ENCODE assay signal across 8 cellular contexts in genomic region chr10:49761789-49762565, GRCh38. TPM values are rescaled to one million over a fixed set of nuclear protein-coding genes. Genes with fewer than 3 reads are reported as not detected.
A peak's percentile ranks its signal among the peaks of the same experiment; 100 is the strongest.
DNase-seq lines count a peak whose midpoint lies in the region; ATAC-seq and TF ChIP-seq lines count a peak whose summit lies in the region.

TSS of gene OGDHL (minus strand) at chr10:49762323. CDS start at chr10:49758592, 3,731 bp downstream.

- no peaks in the 10 kb centered on the region for H3K9me3 ChIP-seq in ovary
- H3K9me3 ChIP-seq in aorta (ENCODE audit: control insufficient read depth, low read length): no peaks in the 10 kb centered on the region

- H3K4me1 ChIP-seq in ovary (ENCODE audit: insufficient read depth) (peaks cover 5% of the 10 kb centered on the region), aorta (ENCODE audit: control insufficient read depth in 1 of 2, insufficient read depth in 2 of 2, low read length in 2 of 2) (no peaks in the 10 kb centered on the region)

- peaks cover 7% of the 10 kb centered on the region for H3K4me1 Mint-ChIP-seq in activated naive CD8-positive, alpha-beta T cell (ENCODE audit: low read depth)
- peaks cover 21% of the 10 kb centered on the region for H3K4me1 Mint-ChIP-seq in glutamatergic neuron (ENCODE audit: low read depth, unreplicated experiment)

- H3K27me3 ChIP-seq in ovary (no peaks in the 10 kb centered on the region), aorta (ENCODE audit: control insufficient read depth in 1 of 2, insufficient read depth in 2 of 2, low read length in 1 of 2) (no peaks in the 10 kb centered on the region)

- H3K9me3 Mint-ChIP-seq in activated naive CD8-positive, alpha-beta T cell (ENCODE audit: low read depth): peaks cover 8% of the 10 kb centered on the region
- peaks cover 6% of the 10 kb centered on the region for H3K9me3 Mint-ChIP-seq in glutamatergic neuron (ENCODE audit: unreplicated experiment)

- H3K4me3 Mint-ChIP-seq in activated naive CD8-positive, alpha-beta T cell: peak within 1 kb of the TSS; percentile 71
- peak within 1 kb of the TSS; percentile 66 for H3K4me3 Mint-ChIP-seq in glutamatergic neuron (ENCODE audit: unreplicated experiment)

- no peak within 1 kb of the TSS for H3K27ac Mint-ChIP-seq in activated naive CD8-positive, alpha-beta T cell
- H3K27ac Mint-ChIP-seq in glutamatergic neuron (ENCODE audit: unreplicated experiment): no peak within 1 kb of the TSS

- H3K27ac ChIP-seq in ovary (no peak within 1 kb of the TSS), aorta (ENCODE audit: low read depth in 1 of 2, low read length in 2 of 2) (no peak within 1 kb of the TSS)

- H3K4me3 ChIP-seq in AG09309 (ENCODE audit: control insufficient read depth, low read depth, low read length): peak within 1 kb of the TSS; percentile 34
- peak within 1 kb of the TSS; percentile 28 for H3K4me3 ChIP-seq in ovary
- peak within 1 kb of the TSS; percentile 13 to 17 for H3K4me3 ChIP-seq in aorta (ENCODE audit: low read length in 2 of 2)

- TF ChIP-seq EP300 in ovary (IDR thresholded peaks at IDR 0.05): no peak

- peaks cover 3% of the 10 kb centered on the region for H3K36me3 Mint-ChIP-seq in activated naive CD8-positive, alpha-beta T cell
- H3K36me3 Mint-ChIP-seq in glutamatergic neuron (ENCODE audit: unreplicated experiment): peaks cover 8% of the 10 kb centered on the region

- WGBS in ovary, 3 donors: 0 to 2% (median 1%) methylated on average over 38 to 81 of the region's 81 CpGs
- 1% methylated on average over 58 to 81 of the region's 81 CpGs for WGBS in aorta, 2 donors

- ATAC-seq in GM18505 (IDR thresholded peaks at IDR 0.05; ENCODE audit: unreplicated experiment) (peak; percentile 79), HG03159 (IDR thresholded peaks at IDR 0.05; ENCODE audit: unreplicated experiment) (peak; percentile 73), aorta (ENCODE audit: low FRiP score) (peak; percentile 47)

- no peak for TF ChIP-seq POLR2A in GM18505 (IDR thresholded peaks at IDR 0.05; ENCODE audit: borderline replicate concordance, extremely low read depth, insufficient read depth, insufficient read length)
- TF ChIP-seq POLR2A in ovary (IDR thresholded peaks at IDR 0.05): no peak

- intact Hi-C loops in ovary (cut with DNase I) (no loop called here), aorta (cut with DNase I) (loop anchor here in 1 of 2 donors (10.0 kb wide), 1 partner anchor 157 kb away; no protein-coding TSS in a partner anchor)

- H3K27me3 Mint-ChIP-seq in activated naive CD8-positive, alpha-beta T cell: peaks cover 35% of the 10 kb centered on the region
- H3K27me3 Mint-ChIP-seq in glutamatergic neuron (ENCODE audit: unreplicated experiment): peaks cover 9% of the 10 kb centered on the region

- TF ChIP-seq CTCF in AG09309 (IDR thresholded peaks at IDR 0.05; ENCODE audit: control insufficient read depth, insufficient read depth, low read depth, low read length, missing control alignments) (no peak), glutamatergic neuron (IDR thresholded peaks at IDR 0.05; ENCODE audit: partially characterized antibody, unreplicated experiment) (no peak), ovary (IDR thresholded peaks at IDR 0.05) (no peak)

- no peaks in the 10 kb centered on the region for H3K36me3 ChIP-seq in ovary
- no peaks in the 10 kb centered on the region for H3K36me3 ChIP-seq in aorta (ENCODE audit: control insufficient read depth in 1 of 2, insufficient read depth in 2 of 2, low read length in 1 of 2)

- DNase-seq in AG09309 (ENCODE audit: low read depth) (no peak), NCI-H82 treated with DMSO at 0.1 percent for 48 hours (lab: John Stamatoyannopoulos, UW; ENCODE audit: unreplicated experiment) (peak; percentile 17), glutamatergic neuron (peak; percentile 47), ovary (peak; percentile 37 to 84 (median 79)), aorta (peak in 1 of 2 donors; percentile 63)

RNA-seq across cellular contexts. Expression of gene OGDHL, which starts in this region (rescaled TPM):
- total RNA-seq in glutamatergic neuron (ENCODE audit: unreplicated experiment): 2.5 TPM
- 1 to 10 TPM in 5 of 7 donors, under 1 TPM in 2; 0.60 to 3.3 (median 2.7) TPM for total RNA-seq in ovary
- 1 to 10 TPM in 1 of 2 donors, under 1 TPM in 1; 0.60 to 1.9 TPM for polyA plus RNA-seq in ovary
- not detected for total RNA-seq in aorta
- polyA plus RNA-seq in aorta: under 1 TPM in 1 of 2 donors, not detected in 1; 0.13 TPM

Comparison
In these comparisons a context has a peak if more than half of its experiments do, and no peak if none do; other contexts are left out.
1. Peak in ATAC-seq and H3K4me3 ChIP-seq in aorta; RNA of the gene not detected or under 1 TPM.